ENCODE assay signal across 1 cellular context in the genomic region with DNA sequence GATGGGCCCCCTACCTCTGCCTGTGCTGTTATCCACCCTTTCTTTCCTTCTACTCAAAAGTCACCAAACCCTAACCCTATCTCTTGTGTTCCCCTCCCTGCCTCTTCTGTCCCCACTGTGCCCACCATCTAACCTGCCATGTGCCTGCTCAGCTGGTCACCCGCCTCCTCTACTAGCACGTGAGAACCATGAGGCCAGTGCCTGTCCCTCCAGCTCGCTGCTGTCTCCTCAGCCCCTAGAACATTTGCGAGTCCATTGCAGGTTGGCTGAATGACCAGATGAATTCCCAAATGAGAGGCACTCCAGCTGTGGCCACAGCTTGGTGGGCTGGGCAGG.
TF ChIP-seq lines count a peak whose summit lies in the region.

No MANE protein-coding gene starts in this region.

TF ChIP-seq in WTC11, 78 proteins besides CTCF, POLR2A, EP300 and RAD21 (continued from another document):
- TF ChIP-seq, protein P1, sequence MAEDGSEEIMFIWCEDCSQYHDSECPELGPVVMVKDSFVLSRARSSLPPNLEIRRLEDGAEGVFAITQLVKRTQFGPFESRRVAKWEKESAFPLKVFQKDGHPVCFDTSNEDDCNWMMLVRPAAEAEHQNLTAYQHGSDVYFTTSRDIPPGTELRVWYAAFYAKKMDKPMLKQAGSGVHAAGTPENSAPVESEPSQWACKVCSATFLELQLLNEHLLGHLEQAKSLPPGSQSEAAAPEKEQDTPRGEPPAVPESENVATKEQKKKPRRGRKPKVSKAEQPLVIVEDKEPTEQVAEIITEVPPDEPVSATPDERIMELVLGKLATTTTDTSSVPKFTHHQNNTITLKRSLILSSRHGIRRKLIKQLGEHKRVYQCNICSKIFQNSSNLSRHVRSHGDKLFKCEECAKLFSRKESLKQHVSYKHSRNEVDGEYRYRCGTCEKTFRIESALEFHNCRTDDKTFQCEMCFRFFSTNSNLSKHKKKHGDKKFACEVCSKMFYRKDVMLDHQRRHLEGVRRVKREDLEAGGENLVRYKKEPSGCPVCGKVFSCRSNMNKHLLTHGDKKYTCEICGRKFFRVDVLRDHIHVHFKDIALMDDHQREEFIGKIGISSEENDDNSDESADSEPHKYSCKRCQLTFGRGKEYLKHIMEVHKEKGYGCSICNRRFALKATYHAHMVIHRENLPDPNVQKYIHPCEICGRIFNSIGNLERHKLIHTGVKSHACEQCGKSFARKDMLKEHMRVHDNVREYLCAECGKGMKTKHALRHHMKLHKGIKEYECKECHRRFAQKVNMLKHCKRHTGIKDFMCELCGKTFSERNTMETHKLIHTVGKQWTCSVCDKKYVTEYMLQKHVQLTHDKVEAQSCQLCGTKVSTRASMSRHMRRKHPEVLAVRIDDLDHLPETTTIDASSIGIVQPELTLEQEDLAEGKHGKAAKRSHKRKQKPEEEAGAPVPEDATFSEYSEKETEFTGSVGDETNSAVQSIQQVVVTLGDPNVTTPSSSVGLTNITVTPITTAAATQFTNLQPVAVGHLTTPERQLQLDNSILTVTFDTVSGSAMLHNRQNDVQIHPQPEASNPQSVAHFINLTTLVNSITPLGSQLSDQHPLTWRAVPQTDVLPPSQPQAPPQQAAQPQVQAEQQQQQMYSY (CRISPR knock-in tag; IDR thresholded peaks at IDR 0.05): no peak
- no peak for TF ChIP-seq FOXP1 (CRISPR knock-in tag; IDR thresholded peaks at IDR 0.05; ENCODE audit: borderline replicate concordance)
- no peak for TF ChIP-seq TP53 (CRISPR knock-in tag; IDR thresholded peaks at IDR 0.05)
- TF ChIP-seq NR1H2 (CRISPR knock-in tag; IDR thresholded peaks at IDR 0.05): no peak
- TF ChIP-seq CREM (CRISPR knock-in tag; IDR thresholded peaks at IDR 0.05): no peak
- TF ChIP-seq ZSCAN18 (CRISPR knock-in tag; IDR thresholded peaks at IDR 0.05): no peak
- no peak for TF ChIP-seq SOX15 (CRISPR knock-in tag; IDR thresholded peaks at IDR 0.05)
- TF ChIP-seq, protein P2, sequence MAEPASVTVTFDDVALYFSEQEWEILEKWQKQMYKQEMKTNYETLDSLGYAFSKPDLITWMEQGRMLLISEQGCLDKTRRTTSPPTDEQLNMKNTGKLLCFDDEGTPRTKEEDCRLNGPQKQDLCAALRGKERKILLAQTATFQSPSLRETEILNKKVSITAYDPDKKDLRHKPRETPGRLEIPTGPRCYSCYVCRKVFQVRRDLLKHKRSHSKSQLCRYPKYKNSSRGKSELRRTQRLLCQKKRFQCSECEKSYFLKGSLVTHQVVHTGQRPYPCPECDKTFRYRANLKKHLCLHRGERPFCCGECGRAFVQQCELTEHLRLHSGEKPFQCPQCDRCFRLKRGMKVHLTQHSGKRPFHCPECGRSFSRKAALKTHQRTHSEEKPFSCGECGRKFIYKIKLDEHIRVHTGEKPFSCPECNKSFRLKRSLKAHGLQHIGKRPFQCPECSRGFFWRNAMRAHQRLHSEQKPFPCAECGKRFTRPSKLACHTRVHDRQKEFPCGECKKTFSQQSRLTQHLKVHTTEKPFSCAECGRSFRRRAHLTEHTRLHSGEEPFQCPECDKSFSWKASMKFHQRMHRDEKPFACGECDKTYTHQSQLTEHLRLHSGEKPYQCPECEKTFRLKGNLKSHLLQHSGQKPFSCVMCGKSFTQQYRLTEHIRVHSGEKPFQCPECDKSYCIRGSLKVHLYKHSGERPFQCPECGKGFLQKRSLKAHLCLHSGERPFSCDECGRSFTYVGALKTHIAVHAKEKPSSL (CRISPR knock-in tag; conservative IDR thresholded peaks at IDR 0.05): no peak
